Comparison of ENCODE assay signal across 22 cellular contexts in genomic region chr11:122075016-122075415, GRCh38. TPM values are rescaled to one million over a fixed set of nuclear protein-coding genes. Genes with fewer than 3 reads are reported as not detected.
DNase-seq lines count a peak whose midpoint lies in the region; ATAC-seq, FAIRE-seq and TF ChIP-seq lines count a peak whose summit lies in the region.
"Had no signal": no experiment of that assay in that cellular context is flagged by ENCODE, and none has a peak within 500 bp of the region (broad histone marks: within the 10 kb centered on the region; RNA-seq: fewer than 3 reads in every experiment).

No MANE protein-coding gene starts in this region.

- peak overlapping the region; percentile 10; the same call in 1 of the 2 replicates for H3K23ac ChIP-seq in IMR-90 (ENCODE audit: low read depth, low read length)

- H3K9me1 ChIP-seq in IMR-90 (ENCODE audit: insufficient read depth, low read length) = peaks cover 16% of the 10 kb centered on the region

- CTCF ChIA-PET in IMR-90 (lab: Yijun Ruan, JAX) = interaction anchor here (0.7 to 0.9 kb wide), 2 partner anchors 193 to 391 kb away, joined by 3 read pairs; no protein-coding TSS in a partner anchor

- intact Hi-C loops in IMR-90 (cut with micrococcal nuclease) = no loop called here

- H3K4me1 ChIP-seq in ACC112 (ENCODE audit: control insufficient read depth, insufficient read depth, low read length, unreplicated experiment) = peaks cover 34% of the 10 kb centered on the region
- peaks cover 22% of the 10 kb centered on the region for H3K4me1 ChIP-seq in IMR-90 (ENCODE audit: control insufficient read depth, insufficient read depth, low read length)
- peaks cover 41% of the 10 kb centered on the region for H3K4me1 ChIP-seq in osteoblast (ENCODE audit: insufficient read depth, low read length)
- peaks cover 8% of the 10 kb centered on the region for H3K4me1 ChIP-seq in MM.1S (ENCODE audit: low read length)
- H3K4me1 ChIP-seq: A549 had no signal

- no peak for FAIRE-seq in RCC 7860 (lab: Jason Lieb, UNC)
- FAIRE-seq: A549, GM12891, GM18507, H1 had no signal

- H3K27me3 ChIP-seq in ACC112 (ENCODE audit: insufficient read depth, low read length) = no peaks in the 10 kb centered on the region
- no peaks in the 10 kb centered on the region for H3K27me3 ChIP-seq in IMR-90 (ENCODE audit: control insufficient read depth, insufficient read depth, low read length)
- H3K27me3 ChIP-seq in osteoblast (ENCODE audit: insufficient read depth, low read length) = no peaks in the 10 kb centered on the region
- no peaks in the 10 kb centered on the region for H3K27me3 ChIP-seq in MM.1S (replicated peaks; ENCODE audit: insufficient read depth, low read length)

- no peak for TF ChIP-seq RAD21 in IMR-90 (IDR thresholded peaks at IDR 0.05; ENCODE audit: low read length)

- H3K56ac ChIP-seq in IMR-90 (ENCODE audit: extremely low read depth, insufficient read depth, low read length) = no peak overlapping the region

- H3K79me2 ChIP-seq in ACC112 (ENCODE audit: control insufficient read depth, insufficient read depth, low read length, unreplicated experiment) (no peaks in the 10 kb centered on the region), osteoblast (ENCODE audit: insufficient read depth, low read length) (peaks cover 14% of the 10 kb centered on the region), MM.1S (ENCODE audit: low read length) (no peaks in the 10 kb centered on the region)

- peaks cover 19% of the 10 kb centered on the region for H3K36me3 ChIP-seq in ACC112 (ENCODE audit: insufficient read depth, low read length)
- H3K36me3 ChIP-seq in IMR-90 (ENCODE audit: control insufficient read depth, insufficient read depth, low read length) = peaks cover 4% of the 10 kb centered on the region
- peaks cover 18% of the 10 kb centered on the region for H3K36me3 ChIP-seq in osteoblast (ENCODE audit: insufficient read depth, low read length)
- no peaks in the 10 kb centered on the region for H3K36me3 ChIP-seq in MM.1S (replicated peaks; ENCODE audit: insufficient read depth, low read length)

- no peak for TF ChIP-seq POLR2A in IMR-90 (IDR thresholded peaks at IDR 0.05; ENCODE audit: low read depth, low read length)

- no peak overlapping the region for H3K4me2 ChIP-seq in IMR-90 (ENCODE audit: low read depth, low read length)
- H3K4me2 ChIP-seq in osteoblast (ENCODE audit: insufficient read depth, low read length) = no peak overlapping the region
- H3K4me2 ChIP-seq in MM.1S (ENCODE audit: low read depth, low read length) = no peak overlapping the region
- H3K4me2 ChIP-seq: A549 had no signal

- H2AFZ ChIP-seq in ACC112 (ENCODE audit: low read length, unreplicated experiment) (no peak overlapping the region), IMR-90 (replicated peaks; ENCODE audit: low read length, poor library complexity) (no peak overlapping the region), osteoblast (ENCODE audit: low read length) (no peak overlapping the region), MM.1S (ENCODE audit: low read length) (no peak overlapping the region)

- no peak overlapping the region for H3K14ac ChIP-seq in IMR-90 (replicated peaks; ENCODE audit: low read depth, low read length)

- peak overlapping the region in 1 of 2 experiments; percentile 22; a peak in 1 of 4 replicates for H4K8ac ChIP-seq in IMR-90 (ENCODE audit: low read depth in 2 of 2, low read length in 2 of 2)

- H2BK120ac ChIP-seq in IMR-90 (ENCODE audit: low read depth, low read length) = no peak overlapping the region; the same call in 1 of the 2 replicates

- H3K4me3 Mint-ChIP-seq in type B pancreatic cell = no peak overlapping the region
- H3K4me3 Mint-ChIP-seq: CD4-positive, alpha-beta memory T cell had no signal

- no peak overlapping the region for H4K91ac ChIP-seq in IMR-90 (ENCODE audit: insufficient read depth, low read depth, low read length)

- H3K4ac ChIP-seq in IMR-90 (ENCODE audit: low read depth, low read length) = no peak overlapping the region

- BruUV-seq in IMR-90 (replicated peaks; lab: Mats Ljungman, UMichigan) = no TSS peak

- no peak overlapping the region for H3K18ac ChIP-seq in IMR-90 (ENCODE audit: low read depth, low read length)

- H3K9me2 ChIP-seq in MM.1S (replicated peaks; ENCODE audit: insufficient read depth, low read length) = no peaks in the 10 kb centered on the region

- POLR2A ChIA-PET in IMR-90 (lab: Charles Lee; ENCODE audit: unreplicated experiment) = no interaction called here

- H3K27me3 Mint-ChIP-seq in type B pancreatic cell = no peaks in the 10 kb centered on the region

- H3K27ac Mint-ChIP-seq in type B pancreatic cell = no peak overlapping the region
- H3K27ac Mint-ChIP-seq: CD4-positive, alpha-beta memory T cell had no signal

- no peak for ATAC-seq in IMR-90 (ENCODE audit: low read depth)
- ATAC-seq: A549 had no signal

- H2BK20ac ChIP-seq in IMR-90 (ENCODE audit: low read depth, low read length) = no peak overlapping the region

- H3K27ac ChIP-seq in ACC112 (ENCODE audit: low read depth, low read length) (peak overlapping the region; percentile 41), IMR-90 (ENCODE audit: insufficient read depth, low read length) (no peak overlapping the region), osteoblast (ENCODE audit: low read depth, low read length) (peak overlapping the region; percentile 26), MM.1S (ENCODE audit: low read length) (no peak overlapping the region)
- H3K27ac ChIP-seq: 22Rv1, A549 had no signal

- no peaks in the 10 kb centered on the region for H3K9me3 Mint-ChIP-seq in type B pancreatic cell

- H3K4me1 Mint-ChIP-seq in type B pancreatic cell (ENCODE audit: unreplicated experiment) = peaks cover 28% of the 10 kb centered on the region
- H3K4me1 Mint-ChIP-seq: CD4-positive, alpha-beta memory T cell had no signal

- H2AK5ac ChIP-seq in IMR-90 (ENCODE audit: low read depth, low read length) = no peak overlapping the region; the same call in 1 of the 2 replicates

- no peak overlapping the region; the same call in 1 of the 2 replicates for H4K5ac ChIP-seq in IMR-90 (ENCODE audit: low read depth, low read length)

- H3K9me3 ChIP-seq in IMR-90 (ENCODE audit: control insufficient read depth, insufficient read depth, low read length) (no peaks in the 10 kb centered on the region), osteoblast (ENCODE audit: low read depth, low read length) (no peaks in the 10 kb centered on the region), MM.1S (replicated peaks; ENCODE audit: insufficient read depth, low read length) (no peaks in the 10 kb centered on the region)
- H3K9me3 ChIP-seq: A549 had no signal

- H3K79me1 ChIP-seq in IMR-90 (ENCODE audit: low read depth in 1 of 2, low read length in 2 of 2) = peaks cover 0 to 52% of the 10 kb centered on the region in 2 experiments; a peak in 2 of 4 replicates

- TF ChIP-seq CTCF in IMR-90 (conservative IDR thresholded peaks at IDR 0.05; ENCODE audit: low read depth, low read length) (no peak), osteoblast (IDR thresholded peaks at IDR 0.05; ENCODE audit: extremely low read depth, low read depth, low read length) (no peak), MM.1S (IDR thresholded peaks at IDR 0.05; ENCODE audit: low read length) (no peak), type B pancreatic cell (conservative IDR thresholded peaks at IDR 0.05) (no peak)

- in situ Hi-C loops in IMR-90 (cut with MboI; ENCODE audit: low sequenced_read_pairs) = no loop called here

- peak overlapping the region; percentile 21 for H2BK5ac ChIP-seq in IMR-90 (ENCODE audit: low read depth, low read length, poor library complexity, severe bottlenecking)

- no peak overlapping the region for H2AK9ac ChIP-seq in IMR-90 (replicated peaks; ENCODE audit: low read depth, low read length, poor library complexity)

- dilution Hi-C loops in IMR-90 (cut with HindIII; ENCODE audit: low sequenced_read_pairs, unreplicated experiment) = no loop called here

- H3K4me3 ChIP-seq in ACC112 (ENCODE audit: low read depth, low read length) (no peak overlapping the region), IMR-90 (ENCODE audit: insufficient read depth, low read depth, low read length) (no peak overlapping the region), osteoblast (ENCODE audit: insufficient read depth, low read length) (no peak overlapping the region), MM.1S (ENCODE audit: low read length) (no peak overlapping the region)
- H3K4me3 ChIP-seq: A549 had no signal

- DNase-seq in IMR-90 (no peak), osteoblast (ENCODE audit: insufficient read length, low spot score, missing footprints) (no peak), MM.1S (no peak), RCC 7860 (ENCODE audit: low spot score) (no peak), type B pancreatic cell (ENCODE audit: extremely low spot score, unreplicated experiment) (no peak)
- DNase-seq: C1 segment of cervical spinal cord; Calu3; CD4-positive, alpha-beta memory T cell; COR-L47; DMS53; DMS79 treated with DMSO at 0.1 percent for 48 hours; GF-D8; H7; HCEC 1CT had no signal

- H3K9ac ChIP-seq in IMR-90 (ENCODE audit: low read depth, low read length) = no peak overlapping the region
- H3K9ac ChIP-seq in MM.1S (ENCODE audit: low read length) = no peak overlapping the region

- no peaks in the 10 kb centered on the region for H3K36me3 Mint-ChIP-seq in type B pancreatic cell
- H3K36me3 Mint-ChIP-seq: CD4-positive, alpha-beta memory T cell had no signal

- 90% methylated on average over 2 of the region's 3 CpGs; no CpG with 5 or more reads in 1 of the 2 experiments for WGBS in IMR-90 (ENCODE audit: extremely low coverage in 2 of 2, insufficient read length in 1 of 2), 2 experiments

- H3F3A ChIP-seq in MM.1S (ENCODE audit: insufficient read depth, low read length) = 0 out of 2 replicates have a peak, but pooled peaks cover 4% of the 10 kb centered on the region

- 0 out of 3 replicates have a peak overlapping the region, but pooled peaks have one; percentile 1 for H2BK15ac ChIP-seq in IMR-90 (ENCODE audit: low read depth, low read length)

- H4K20me1 ChIP-seq in IMR-90 (ENCODE audit: insufficient read depth, low read length) (no peaks in the 10 kb centered on the region), osteoblast (ENCODE audit: insufficient read depth, low read length) (peaks cover 2% of the 10 kb centered on the region), MM.1S (ENCODE audit: insufficient read depth, low read length) (no peaks in the 10 kb centered on the region)

TF ChIP-seq in IMR-90, 13 proteins besides CTCF, POLR2A, EP300 and RAD21 (continues in another document):
- TF ChIP-seq MAFK (IDR thresholded peaks at IDR 0.05; ENCODE audit: low read depth, low read length) (no peak), BHLHE40 (IDR thresholded peaks at IDR 0.05; ENCODE audit: low read depth, low read length) (no peak)

TF ChIP-seq in PFSK-1, 5 proteins besides CTCF, POLR2A, EP300 and RAD21 (continues in another document):
- no peak for TF ChIP-seq FOXP2 (optimal IDR thresholded peaks at IDR 0.05; ENCODE audit: borderline replicate concordance, extremely low read depth, extremely low read length, insufficient read depth)
- peak; percentile 52; the same call in 1 of the 2 replicates for TF ChIP-seq TAF1 (IDR thresholded peaks at IDR 0.05; ENCODE audit: borderline replicate concordance, insufficient read depth, low read length)

RNA-seq across cellular contexts. Expression of gene BLID, which starts 41.0 kb away (rescaled TPM):
- total RNA-seq in IMR-90 (2012; rRNA removed) (25.8 and 30.8 TPM in 2 replicates), osteoblast (18.1 and 20.0 TPM in 2 replicates), type B pancreatic cell (ENCODE audit: low replicate concordance) (0.33 and 0.48 TPM in 2 replicates)
- polyA plus RNA-seq in IMR-90 (2012; rRNA removed) = 0.13 and 0.24 TPM in 2 replicates
- polyA plus RNA-seq in IMR-90 (2012; cell fraction: cytosol; rRNA removed) = not detected in 2 replicates
- polyA plus RNA-seq in IMR-90 (2012; cell fraction: nucleus; rRNA removed; ENCODE audit: low replicate concordance) = 0.24 and 2.9 TPM in 2 replicates
- polyA plus RNA-seq in PFSK-1 (2012; ENCODE audit: insufficient read length, low read depth) = not detected
- total RNA-seq: Calu3; CD4-positive, alpha-beta memory T cell; G401; H1; H7 had no signal
- polyA plus RNA-seq: CD4-positive, alpha-beta memory T cell; H1 had no signal

Comparison
In these comparisons a context has a peak if more than half of its experiments do, and no peak if none do; other contexts are left out.
1. H3K27ac ChIP-seq: peak in ACC112 (single experiment) and osteoblast (single experiment); none in IMR-90 (single experiment) and MM.1S (single experiment).
2. RNA of gene BLID, which starts 41.0 kb away (total RNA-seq): 25.8 to 30.8 TPM in IMR-90 and 18.1 to 20.0 TPM in osteoblast; 0.33 to 0.48 TPM in type B pancreatic cell; every median in the first group is over 10 times any median in the second.